In genomic region chr7:44375236-44375699, GRCh38 we compare ENCODE assay signal across 9 cellular contexts. TPM values are rescaled to one million over a fixed set of nuclear protein-coding genes. Genes with fewer than 3 reads are reported as not detected.
DNase-seq lines count a peak whose midpoint lies in the region; ATAC-seq and TF ChIP-seq lines count a peak whose summit lies in the region.
"Had no signal": no experiment of that assay in that cellular context is flagged by ENCODE, and none has a peak within 500 bp of the region (broad histone marks: within the 10 kb centered on the region; RNA-seq: fewer than 3 reads in every experiment).

No MANE protein-coding gene starts in this region.

- H3K4me1 ChIP-seq in parathyroid adenoma: peaks cover 8% of the 10 kb centered on the region
- H3K4me1 ChIP-seq: colonic mucosa had no signal

- ATAC-seq in GM19023 (IDR thresholded peaks at IDR 0.05; ENCODE audit: unreplicated experiment): no peak

- H3K79me2 ChIP-seq in parathyroid adenoma: no peaks in the 10 kb centered on the region

- DNase-seq in NCI-H2196 (lab: John Stamatoyannopoulos, UW; ENCODE audit: unreplicated experiment): peak; percentile 28
- DNase-seq in epithelial cell of proximal tubule (ENCODE audit: low read depth): no peak
- DNase-seq in NCI-H2081 (lab: John Stamatoyannopoulos, UW): no peak
- DNase-seq in 8988T: no peak
- DNase-seq: colonic mucosa had no signal

- H3K9ac ChIP-seq in parathyroid adenoma: no peak overlapping the region

- H2AFZ ChIP-seq in parathyroid adenoma: no peak overlapping the region

- no peaks in the 10 kb centered on the region for H3K36me3 ChIP-seq in parathyroid adenoma (ENCODE audit: control insufficient read depth, insufficient read depth, low read length)
- H3K36me3 ChIP-seq: colonic mucosa, SJSA1 had no signal

- H3K4me3 ChIP-seq in epithelial cell of proximal tubule (ENCODE audit: low read depth, low read length) (no peak overlapping the region), parathyroid adenoma (ENCODE audit: low read depth, low read length) (no peak overlapping the region)
- H3K4me3 ChIP-seq: colonic mucosa, SJSA1 had no signal

- TF ChIP-seq CTCF in GM12873 (IDR thresholded peaks at IDR 0.05; ENCODE audit: insufficient read depth, low read depth, low read length, missing control alignments) (peak; percentile 56), epithelial cell of proximal tubule (conservative IDR thresholded peaks at IDR 0.05; ENCODE audit: low read depth, low read length) (peak; percentile 50), parathyroid adenoma (IDR thresholded peaks at IDR 0.05) (peak; percentile 81)

- no peak overlapping the region for H3K4me2 ChIP-seq in parathyroid adenoma (ENCODE audit: low read length)

- no peak overlapping the region for H3K27ac ChIP-seq in parathyroid adenoma
- H3K27ac ChIP-seq: colonic mucosa, SJSA1 had no signal

- no peaks in the 10 kb centered on the region for H3K9me3 ChIP-seq in parathyroid adenoma (ENCODE audit: control insufficient read depth, low read length)
- H3K9me3 ChIP-seq: colonic mucosa, SJSA1 had no signal

- H3K27me3 ChIP-seq in parathyroid adenoma (ENCODE audit: control insufficient read depth, insufficient read depth, low read length): no peaks in the 10 kb centered on the region
- H3K27me3 ChIP-seq: colonic mucosa, SJSA1 had no signal

RNA-seq across cellular contexts. Expression of gene CAMK2B, which starts 49.9 kb away (rescaled TPM):
- not detected in 2 replicates for total RNA-seq in epithelial cell of proximal tubule
- total RNA-seq: SJSA1 had no signal
